Comparison of ENCODE assay signal across 8 cellular contexts in the genomic region with DNA sequence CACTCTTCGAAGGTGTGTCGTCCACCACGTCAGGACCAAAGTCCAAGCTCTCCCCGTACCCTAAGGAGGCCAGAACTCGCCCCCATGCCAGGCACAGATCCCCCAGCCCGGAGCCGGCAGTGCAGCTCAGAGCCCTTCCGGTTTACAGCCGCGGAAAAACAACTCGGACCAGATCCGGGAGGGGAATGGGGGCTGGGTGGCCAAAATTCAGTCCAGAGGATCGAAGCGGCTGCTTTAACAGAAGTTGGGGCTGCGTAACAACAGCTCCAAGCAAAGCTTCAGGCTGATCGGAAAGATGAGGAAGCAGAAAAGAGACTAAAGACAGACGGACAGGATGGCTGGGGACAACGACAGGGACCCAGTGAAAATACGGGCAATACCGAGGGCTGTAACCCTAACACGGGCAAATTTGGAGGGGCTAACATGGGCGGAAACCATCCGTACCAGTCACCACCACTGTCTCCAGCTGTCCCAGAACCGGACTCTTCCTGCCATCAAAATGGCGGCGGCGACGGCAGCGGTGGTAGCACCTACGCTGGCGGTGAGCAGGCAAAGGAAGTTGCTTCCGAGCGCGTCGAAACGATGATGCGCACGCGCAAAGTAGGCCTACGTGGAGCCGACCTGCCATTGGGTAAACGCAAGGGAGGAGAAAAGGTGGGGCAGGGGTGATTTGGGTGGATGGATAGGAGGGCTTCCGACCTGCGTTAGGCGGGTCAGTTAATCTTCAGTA. TPM values are rescaled to one million over a fixed set of nuclear protein-coding genes. Genes with fewer than 3 reads are reported as not detected.
A peak's percentile ranks its signal among the peaks of the same experiment; 100 is the strongest.
DNase-seq lines count a peak whose midpoint lies in the region; ATAC-seq and TF ChIP-seq lines count a peak whose summit lies in the region.

A gene (minus strand): TSS at position 556 of the 730 bp plus-strand sequence. CDS start 678 bp downstream, outside the sequence.

- peaks cover 20% of the 10 kb centered on the region for H3K4me1 Mint-ChIP-seq in progenitor cell of endocrine pancreas (ENCODE audit: low read depth)

- H3K27me3 Mint-ChIP-seq in progenitor cell of endocrine pancreas, result no peaks in the 10 kb centered on the region

- TF ChIP-seq CTCF in GM13976 (IDR thresholded peaks at IDR 0.05; ENCODE audit: borderline replicate concordance, control extremely low read depth, extremely low read depth, insufficient read depth, missing control alignments) (no peak), progenitor cell of endocrine pancreas (IDR thresholded peaks at IDR 0.05; ENCODE audit: unreplicated experiment) (no peak)

- in situ Hi-C loops in GM13976 (cut with MboI; ENCODE audit: low sequenced_read_pairs, unreplicated experiment), result loop anchor here (25.0 kb wide), 2 partner anchors 1450 to 1650 kb away; no protein-coding TSS in a partner anchor

- DNase-seq in GM13976 (ENCODE audit: low spot score), result peak; percentile 83
- DNase-seq in NCI-H146 treated with DMSO at 0.1 percent for 48 hours (lab: John Stamatoyannopoulos, UW; ENCODE audit: unreplicated experiment), result peak; percentile 77
- DNase-seq in amniotic epithelial cell (ENCODE audit: low read depth), result peak; percentile 95
- peak; percentile 97 for DNase-seq in left cardiac atrium
- DNase-seq in progenitor cell of endocrine pancreas (ENCODE audit: low spot score, unreplicated experiment), result peak; percentile 80
- DNase-seq in ureter (ENCODE audit: low spot score), result peak; percentile 96

- peaks cover 12% of the 10 kb centered on the region for H3K36me3 Mint-ChIP-seq in progenitor cell of endocrine pancreas (ENCODE audit: insufficient read depth)

- intact Hi-C loops in T-helper 1 cell treated with Interleukin-12 subunit alpha and Interleukin-12 subunit beta and Interleukin-4 antibody, amounts not matched to agents 30 ng/mL and 1 ng/mL, for 36 hours (cut with micrococcal nuclease), result loop anchor here (1.0 to 10.0 kb wide), 13 partner anchors 10 to 1822 kb away; a partner anchor contains a TSS
- intact Hi-C loops in left cardiac atrium (cut with DNase I), result no loop called here

- H3K4me3 Mint-ChIP-seq in progenitor cell of endocrine pancreas (ENCODE audit: low read depth), result peak within 1 kb of the TSS; percentile 89

- peak; percentile 97 for ATAC-seq in HG02870 (IDR thresholded peaks at IDR 0.05; ENCODE audit: unreplicated experiment)
- ATAC-seq in left cardiac atrium, result peak; percentile 99

- H3K9me3 Mint-ChIP-seq in progenitor cell of endocrine pancreas (ENCODE audit: low read depth), result no peaks in the 10 kb centered on the region

- H3K27ac Mint-ChIP-seq in progenitor cell of endocrine pancreas, result peak within 1 kb of the TSS; percentile 98

RNA-seq across cellular contexts. Expression of the gene that starts here (rescaled TPM):
- total RNA-seq in T-helper 1 cell treated with Interleukin-12 subunit alpha and Interleukin-12 subunit beta and Interleukin-4 antibody, amounts not matched to agents 30 ng/mL and 1 ng/mL, for 36 hours, result 95.4 and 102 TPM in 2 replicates
- total RNA-seq in left cardiac atrium, result 100 to 1,000 TPM in 1 of 2 donors, 10 to 100 TPM in 1; 83.9 to 100 TPM
- 80.0 and 83.9 TPM in 2 replicates for total RNA-seq in progenitor cell of endocrine pancreas
- total RNA-seq in ureter, result 82.7 TPM

Comparison
In these comparisons a context has a peak if more than half of its experiments do, and no peak if none do; other contexts are left out.
1. Peak in every context shown above with its lines: DNase-seq and ATAC-seq.